ENCODE assay signal across 23 cellular contexts in genomic region chr3:188959013-188959412, GRCh38.
"Had no signal": no experiment of that assay in that cellular context is flagged by ENCODE, and none has a peak within 500 bp of the region (broad histone marks: within the 10 kb centered on the region; RNA-seq: fewer than 3 reads in every experiment).

No MANE protein-coding gene starts in this region.

- ATAC-seq: HepG2, SK-N-SH treated with all-trans-retinoic acid at 6 μM for 48 hours had no signal

- DNase-seq: IMR-90, Karpas-422, KG1, MV-4-11, NCI-H1048, NCI-H1105, NCI-H1417 treated with DMSO at 0.1 percent for 48 hours, NCI-H146, NCI-H1694 treated with DMSO at 0.1 percent for 48 hours, NCI-H1930, NCI-H2081, NCI-H2107, NCI-H226, NCI-H446, NCI-H510A, NCI-H524 treated with DMSO at 0.1 percent for 48 hours, NCI-H69, NCI-H774, Right ventricle myocardium superior, RPMI8226, SIG-M5 had no signal
